ENCODE assay signal across 30 cellular contexts in the genomic region with DNA sequence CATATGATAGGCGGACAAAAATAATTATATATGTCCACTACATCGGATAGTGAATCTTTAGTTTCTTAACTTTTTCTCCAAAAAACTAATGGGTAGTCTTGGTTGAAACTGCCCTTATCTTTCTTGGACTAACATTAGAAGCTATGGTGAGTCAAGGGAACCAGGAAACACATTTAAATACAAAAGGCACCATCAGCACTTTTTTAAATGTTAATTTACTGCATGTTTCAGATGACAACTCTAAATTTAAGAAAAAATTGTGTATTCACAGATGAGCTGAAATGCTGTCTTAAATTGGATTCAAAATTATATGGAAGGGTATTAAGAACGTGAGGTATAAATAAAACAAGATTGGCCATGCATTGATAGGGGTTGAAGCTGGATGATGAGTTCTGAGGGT.
"Had no signal": no experiment of that assay in that cellular context is flagged by ENCODE, and none has a peak within 500 bp of the region (broad histone marks: within the 10 kb centered on the region; RNA-seq: fewer than 3 reads in every experiment).

No MANE protein-coding gene starts in this region.

- FAIRE-seq: bronchial epithelial cell, TTC549 had no signal

- DNase-seq: activated B cell treated with CpG ODN at 0.5 μM for 24 hours; activated CD4-positive, alpha-beta memory T cell treated with anti-CD3 and anti-CD28 coated beads for 36 hours; activated CD4-positive, alpha-beta T cell treated with anti-CD3 and anti-CD28 coated beads for 4 hours; activated CD4-positive, alpha-beta T cell treated with anti-CD3 and anti-CD28 coated beads, Interleukin-2, amount 10 ng/mL, durations not matched to agents 24 days and 14 days; activated CD4-positive, alpha-beta T cell treated with anti-CD3 and anti-CD28 coated beads, Interleukin-2, amount 50 U/mL, for 1 hour; activated CD4-positive, alpha-beta T cell treated with anti-CD3 and anti-CD28 coated beads, Interleukin-2, amount 50 U/mL, for 4 hours; activated CD4-positive, CD25-positive, alpha-beta regulatory T cell treated with anti-CD3 and anti-CD28 coated beads, Interleukin-2, amount 50 U/mL, for 72 hours; activated CD8-positive, alpha-beta memory T cell treated with anti-CD3 and anti-CD28 coated beads, Interleukin-2, amount 50 U/mL, for 4 hours; activated CD8-positive, alpha-beta T cell treated with anti-CD3 and anti-CD28 coated beads for 36 hours; activated effector memory CD4-positive, alpha-beta T cell treated with anti-CD3 and anti-CD28 coated beads, Interleukin-2, amount 50 U/mL, for 16 hours; activated gamma-delta T cell treated with Interleukin-2 at 50 U/mL for 16 hours; activated naive CD4-positive, alpha-beta T cell treated with anti-CD3 and anti-CD28 coated beads, Interleukin-2, amount 10 ng/mL, durations not matched to agents 7 days and 5 days; activated naive CD4-positive, alpha-beta T cell treated with Interleukin-2 at 50 U/mL for 16 hours; activated naive CD8-positive, alpha-beta T cell treated with anti-CD3 and anti-CD28 coated beads, Interleukin-2, amount 10 ng/mL, durations not matched to agents 7 days and 5 days; activated naive CD8-positive, alpha-beta T cell treated with anti-CD3 and anti-CD28 coated beads, Interleukin-2, amount 50 U/mL, for 24 hours; activated T-cell treated with anti-CD3 and anti-CD28 coated beads for 4 hours; activated T-cell treated with anti-CD3 and anti-CD28 coated beads, Interleukin-2, amount 50 U/mL, for 1 hour; activated T-cell treated with anti-CD3 and anti-CD28 coated beads, Interleukin-2, amount 50 U/mL, for 4 hours; activated T-cell treated with anti-CD3 and anti-CD28 coated beads, Interleukin-2, amount 50 U/mL, for 72 hours; amygdala; anterior cingulate cortex; cerebellar nuclear complex; T-helper 2 cell; T-helper 9 cell had no signal

- ATAC-seq: activated CD8-positive, alpha-beta T cell treated with anti-CD3 and anti-CD28 coated beads for 36 hours; activated naive CD8-positive, alpha-beta T cell treated with anti-CD3 and anti-CD28 coated beads, Interleukin-2, amount 50 U/mL, for 24 hours; activated T-cell treated with anti-CD3 and anti-CD28 coated beads, Interleukin-2, amount 50 U/mL, for 4 hours; activated T-cell treated with anti-CD3 and anti-CD28 coated beads, Interleukin-2, amount 50 U/mL, for 72 hours; activated T-helper 17 cell treated with anti-CD3 and anti-CD28 coated beads, Interleukin-2, amount 50 U/mL, for 72 hours had no signal

- H3K4me3 ChIP-seq: ascending aorta, cardiac muscle cell had no signal

- H3K36me3 ChIP-seq: ascending aorta, cardiac muscle cell had no signal

- H3K27me3 ChIP-seq: ascending aorta, cardiac muscle cell had no signal

- H3K4me1 ChIP-seq: ascending aorta had no signal

- H3K27ac ChIP-seq: ascending aorta, cardiac muscle cell, VCaP had no signal
